25 cellular contexts compared by ENCODE assay signal in genomic region chr7:52708846-52709245, GRCh38.
A peak's percentile ranks its signal among the peaks of the same experiment; 100 is the strongest.
DNase-seq lines count a peak whose midpoint lies in the region; ATAC-seq and TF ChIP-seq lines count a peak whose summit lies in the region.
"Had no signal": no experiment of that assay in that cellular context is flagged by ENCODE, and none has a peak within 500 bp of the region (broad histone marks: within the 10 kb centered on the region; RNA-seq: fewer than 3 reads in every experiment).

No MANE protein-coding gene starts in this region.

- peaks cover 37% of the 10 kb centered on the region for H3K9me3 ChIP-seq in DOHH2 (ENCODE audit: control insufficient read depth, insufficient read depth, low read length)
- H3K9me3 ChIP-seq: A549, HAP-1 had no signal

- no peaks in the 10 kb centered on the region for H3K9me2 ChIP-seq in DOHH2 (replicated peaks; ENCODE audit: control insufficient read depth, low read length)
- H3K9me2 ChIP-seq: SK-N-SH had no signal

- H3K4me1 ChIP-seq in DOHH2 (ENCODE audit: control insufficient read depth, low read length), result peaks cover 34% of the 10 kb centered on the region
- H3K4me1 ChIP-seq: A549, HAP-1 had no signal

- peak; percentile 65 for ATAC-seq in GM18867 (IDR thresholded peaks at IDR 0.05; ENCODE audit: unreplicated experiment)
- no peak for ATAC-seq in HG02884 (IDR thresholded peaks at IDR 0.05; ENCODE audit: unreplicated experiment)
- ATAC-seq in GM18502 (IDR thresholded peaks at IDR 0.05; ENCODE audit: poor library complexity, unreplicated experiment), result no peak
- ATAC-seq: A549, T-helper 17 cell had no signal

- H3K27me3 ChIP-seq in DOHH2 (ENCODE audit: control insufficient read depth, low read length), result no peaks in the 10 kb centered on the region

- TF ChIP-seq CTCF in DOHH2 (IDR thresholded peaks at IDR 0.05; ENCODE audit: low read depth, low read length, poor library complexity, severe bottlenecking), result no peak

- no peaks in the 10 kb centered on the region for H4K20me1 ChIP-seq in DOHH2 (ENCODE audit: control insufficient read depth, insufficient read depth, low read depth, low read length)
- H4K20me1 ChIP-seq: BLaER1 treated with 17β-estradiol and CSF1 and Interleukin-3, amounts not matched to agents 10 nM and 100 nM had no signal

- peak overlapping the region; percentile 41 for H3K4me3 ChIP-seq in DOHH2 (ENCODE audit: low read length)
- H3K4me3 ChIP-seq: A549; BLaER1 treated with 17β-estradiol and CSF1 and Interleukin-3, amounts not matched to agents 10 nM and 100 nM; GM23248; HAP-1 had no signal

- peak overlapping the region; percentile 48 for H3K4me2 ChIP-seq in DOHH2 (ENCODE audit: low read length)
- H3K4me2 ChIP-seq: A549; BLaER1 treated with 17β-estradiol and CSF1 and Interleukin-3, amounts not matched to agents 10 nM and 100 nM; SK-N-SH had no signal

- peak overlapping the region; percentile 90 for H3K27ac ChIP-seq in DOHH2 (ENCODE audit: low read depth, low read length)
- H3K27ac ChIP-seq: A549; BLaER1 treated with 17β-estradiol and CSF1 and Interleukin-3, amounts not matched to agents 10 nM and 100 nM; GM23248; HL-60 had no signal

- peak; percentile 70 for DNase-seq in NAMALWA (ENCODE audit: low spot score)
- DNase-seq in RPMI8226, result peak; percentile 90
- no peak for DNase-seq in NCI-H2171 (lab: John Stamatoyannopoulos, UW)
- DNase-seq: AML-193; CD4-positive, alpha-beta T cell; EL; GDM1; GM23248; HFFc6; Karpas-422; NCI-H1105 treated with DMSO at 0.1 percent for 48 hours; NCI-H146; NCI-H1930; NCI-H226; NCI-H524; SK-N-SH; T-helper 17 cell had no signal

- no peaks in the 10 kb centered on the region for H3K79me2 ChIP-seq in DOHH2 (ENCODE audit: control insufficient read depth, low read length)

- H3F3A ChIP-seq in DOHH2 (ENCODE audit: control insufficient read depth, insufficient read depth), result peaks cover 17% of the 10 kb centered on the region

- peaks cover 28% of the 10 kb centered on the region for H3K36me3 ChIP-seq in DOHH2 (ENCODE audit: control insufficient read depth, low read length)
- H3K36me3 ChIP-seq: BLaER1 treated with 17β-estradiol and CSF1 and Interleukin-3, amounts not matched to agents 10 nM and 100 nM; HAP-1 had no signal
